ENCODE assay signal across 8 cellular contexts in the genomic region with DNA sequence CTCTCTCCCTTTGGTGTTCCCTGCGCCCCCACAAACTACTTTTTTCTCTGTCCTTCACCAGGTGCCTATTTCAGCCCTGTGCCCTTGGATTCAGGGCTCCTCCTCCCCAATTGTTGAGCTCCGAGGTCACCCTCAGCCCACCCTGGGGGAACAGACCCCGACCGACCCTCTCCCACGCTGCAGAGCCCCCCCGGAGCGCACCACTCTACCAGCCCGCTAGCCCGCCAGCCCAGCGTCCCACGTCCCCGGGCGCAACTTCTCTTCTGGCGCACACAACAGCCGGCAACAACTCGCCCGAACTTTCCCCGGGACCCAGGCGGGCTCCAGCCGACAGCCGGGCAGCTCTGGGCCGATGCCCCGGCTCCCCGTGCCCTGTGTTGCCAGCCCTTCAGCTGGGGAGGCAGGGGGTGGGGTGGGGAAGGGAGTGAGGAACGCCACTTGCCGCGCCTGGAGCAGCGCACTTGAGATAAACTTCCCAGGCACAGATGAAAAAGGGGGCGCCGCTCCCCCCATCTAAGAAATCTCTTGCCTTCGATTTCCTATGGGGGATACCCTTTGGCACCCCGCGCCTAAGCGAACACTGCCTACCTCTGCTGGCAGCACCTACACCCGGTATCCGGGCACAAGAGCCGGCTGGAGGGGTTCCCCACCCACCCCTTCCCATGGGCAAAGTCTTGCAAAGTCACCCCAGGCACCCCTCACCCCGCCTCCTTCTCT. TPM values are rescaled to one million over a fixed set of nuclear protein-coding genes. Genes with fewer than 3 reads are reported as not detected.
DNase-seq lines count a peak whose midpoint lies in the region; ATAC-seq and TF ChIP-seq lines count a peak whose summit lies in the region.

No MANE protein-coding gene starts in this region.

- no peaks in the 10 kb centered on the region for H3K36me3 ChIP-seq in SK-N-MC (ENCODE audit: insufficient read depth, low read length)

- no peaks in the 10 kb centered on the region for H3K9me3 ChIP-seq in SK-N-MC (ENCODE audit: low read depth, low read length)

- TF ChIP-seq POLR2A in GM18505 (IDR thresholded peaks at IDR 0.05; ENCODE audit: borderline replicate concordance, extremely low read depth, insufficient read depth, insufficient read length), result no peak

- H3K27ac Mint-ChIP-seq in progenitor cell of endocrine pancreas, result peak overlapping the region; percentile 91

- no peak for ATAC-seq in HG03521 (IDR thresholded peaks at IDR 0.05; ENCODE audit: unreplicated experiment)
- no peak for ATAC-seq in GM18505 (IDR thresholded peaks at IDR 0.05; ENCODE audit: unreplicated experiment)

- H3K4me1 Mint-ChIP-seq in progenitor cell of endocrine pancreas (ENCODE audit: low read depth), result peaks cover 18% of the 10 kb centered on the region

- no peaks in the 10 kb centered on the region for H3K9me3 Mint-ChIP-seq in progenitor cell of endocrine pancreas (ENCODE audit: low read depth)

- DNase-seq in GM10266 (ENCODE audit: extremely low spot score) (peak; percentile 50), SK-N-MC (ENCODE audit: low read depth, low spot score) (no peak), fibroblast of villous mesenchyme (ENCODE audit: low read depth) (peak; percentile 12), progenitor cell of endocrine pancreas (ENCODE audit: low spot score, unreplicated experiment) (no peak), HK-2 (ENCODE audit: unreplicated experiment) (no peak)
- DNase-seq in activated CD8-positive, alpha-beta memory T cell treated with anti-CD3 and anti-CD28 coated beads, Interleukin-2, amount 50 U/mL, for 4 hours, result no peak

- peak overlapping the region; percentile 88 for H3K4me3 Mint-ChIP-seq in progenitor cell of endocrine pancreas (ENCODE audit: low read depth)

- TF ChIP-seq CTCF in GM10266 (IDR thresholded peaks at IDR 0.05; ENCODE audit: control insufficient read depth, insufficient read depth, low read depth, missing control alignments) (no peak), fibroblast of villous mesenchyme (IDR thresholded peaks at IDR 0.05; ENCODE audit: insufficient read depth, low read depth, low read length) (no peak), progenitor cell of endocrine pancreas (IDR thresholded peaks at IDR 0.05; ENCODE audit: unreplicated experiment) (no peak)

- H3K27me3 Mint-ChIP-seq in progenitor cell of endocrine pancreas, result peaks cover 31% of the 10 kb centered on the region

- H3K27ac ChIP-seq in SK-N-MC, result no peak overlapping the region

- H3K4me3 ChIP-seq in SK-N-MC (peak overlapping the region; percentile 93), fibroblast of villous mesenchyme (ENCODE audit: low read depth, low read length) (peak overlapping the region; percentile 49)

- no peaks in the 10 kb centered on the region for H3K36me3 Mint-ChIP-seq in progenitor cell of endocrine pancreas (ENCODE audit: insufficient read depth)

- H3K9ac ChIP-seq in SK-N-MC (ENCODE audit: insufficient read length), result no peak overlapping the region

RNA-seq across cellular contexts. Expression of a gene that starts 1.0 kb away (rescaled TPM):
- total RNA-seq in fibroblast of villous mesenchyme (under 0.01 TPM in 2 replicates), progenitor cell of endocrine pancreas (23.6 and 28.5 TPM in 2 replicates)

Comparison
In these comparisons a context has a peak if more than half of its experiments do, and no peak if none do; other contexts are left out.
1. DNase-seq: peak in GM10266 (single experiment) and fibroblast of villous mesenchyme (single experiment); none in SK-N-MC (single experiment), progenitor cell of endocrine pancreas (single experiment), HK-2 (single experiment) and activated CD8-positive, alpha-beta memory T cell treated with anti-CD3 and anti-CD28 coated beads, Interleukin-2, amount 50 U/mL, for 4 hours (single experiment).
2. RNA of a gene that starts 1.0 kb away (total RNA-seq): 23.6 to 28.5 TPM in progenitor cell of endocrine pancreas; under 0.01 TPM in fibroblast of villous mesenchyme; every median in the first group is over 10 times any median in the second.